ENCODE assay signal across 1 cellular context in genomic region chr14:53952533-53952932, GRCh38.
TF ChIP-seq lines count a peak whose summit lies in the region.

No MANE protein-coding gene starts in this region.

TF ChIP-seq in HCT116, 20 proteins besides CTCF, POLR2A, EP300 and RAD21 (continued from another document):
- TF ChIP-seq CEBPB (IDR thresholded peaks at IDR 0.05; ENCODE audit: low read depth) (no peak), ELF1 (IDR thresholded peaks at IDR 0.05; ENCODE audit: borderline replicate concordance, low read depth) (no peak), POLR2AphosphoS5 (IDR thresholded peaks at IDR 0.05; ENCODE audit: low read depth, low read length) (no peak), EZH2phosphoT487 (IDR thresholded peaks at IDR 0.05; ENCODE audit: borderline replicate concordance) (no peak), JUND (IDR thresholded peaks at IDR 0.05) (no peak)
- TF ChIP-seq, protein P1, sequence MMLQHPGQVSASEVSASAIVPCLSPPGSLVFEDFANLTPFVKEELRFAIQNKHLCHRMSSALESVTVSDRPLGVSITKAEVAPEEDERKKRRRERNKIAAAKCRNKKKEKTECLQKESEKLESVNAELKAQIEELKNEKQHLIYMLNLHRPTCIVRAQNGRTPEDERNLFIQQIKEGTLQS (IDR thresholded peaks at IDR 0.05): no peak
TF ChIP-seq in HCT116: peak in this region for 0.
